ENCODE assay signal across 23 cellular contexts in genomic region chr16:29841631-29842030, GRCh38. TPM values are rescaled to one million over a fixed set of nuclear protein-coding genes. Genes with fewer than 3 reads are reported as not detected.
A peak's percentile ranks its signal among the peaks of the same experiment; 100 is the strongest.
DNase-seq lines count a peak whose midpoint lies in the region; ATAC-seq, FAIRE-seq and TF ChIP-seq lines count a peak whose summit lies in the region.
"Had no signal": no experiment of that assay in that cellular context is flagged by ENCODE, and none has a peak within 500 bp of the region (broad histone marks: within the 10 kb centered on the region; RNA-seq: fewer than 3 reads in every experiment).

No MANE protein-coding gene starts in this region.

- peaks cover 0 to 84% (median 12%) of the 10 kb centered on the region in 3 donors for H3K36me3 Mint-ChIP-seq in naive thymus-derived CD8-positive, alpha-beta T cell

- no peak for FAIRE-seq in HepG2 (lab: Jason Lieb, UNC)
- FAIRE-seq: A204.1, GM12891, GM18507 had no signal

- H3K4me1 Mint-ChIP-seq in stimulated activated naive CD8-positive, alpha-beta T cell treated with anti-CD3 and anti-CD28 coated beads, Interleukin-15, amount 100 ng/mL, for 72 hours: no peaks in the 10 kb centered on the region
- peaks cover 0 to 9% (median 4%) of the 10 kb centered on the region in 4 donors for H3K4me1 Mint-ChIP-seq in naive thymus-derived CD8-positive, alpha-beta T cell
- H3K4me1 Mint-ChIP-seq: B cell; CD4-positive, CD25-positive, alpha-beta regulatory T cell; GM23338; H9 had no signal

- H3K27me3 ChIP-seq in HepG2 (ENCODE audit: control insufficient read depth in 1 of 2, insufficient read depth in 2 of 2, low read length in 2 of 2): no peaks in the 10 kb centered on the region
- no peaks in the 10 kb centered on the region for H3K27me3 ChIP-seq in ovary
- H3K27me3 ChIP-seq in Peyer's patch: no peaks in the 10 kb centered on the region
- H3K27me3 ChIP-seq: BLaER1 had no signal

- no peak overlapping the region for H3K4me2 ChIP-seq in HepG2 (ENCODE audit: low read depth, low read length)
- H3K4me2 ChIP-seq: BLaER1, GM23338 had no signal

- TF ChIP-seq POLR2A in HepG2 (IDR thresholded peaks at IDR 0.05; ENCODE audit: insufficient read depth in 1 of 2, low read depth in 2 of 2, low read length in 2 of 2) (no peak), ovary (IDR thresholded peaks at IDR 0.05) (no peak), Peyer's patch (IDR thresholded peaks at IDR 0.05) (no peak)

- no peaks in the 10 kb centered on the region for H3K4me1 ChIP-seq in HepG2 (ENCODE audit: insufficient read depth, low read length)
- H3K4me1 ChIP-seq in ovary (ENCODE audit: insufficient read depth): peaks cover 8% of the 10 kb centered on the region
- no peaks in the 10 kb centered on the region for H3K4me1 ChIP-seq in Peyer's patch
- H3K4me1 ChIP-seq: BLaER1, Caco-2 had no signal

- peak; percentile 23 for ATAC-seq in stimulated activated naive CD8-positive, alpha-beta T cell treated with anti-CD3 and anti-CD28 coated beads, Interleukin-15, amount 100 ng/mL, for 72 hours
- no peak for ATAC-seq in stimulated activated naive CD8-positive, alpha-beta T cell treated with anti-CD3 and anti-CD28 coated beads, Interleukin-15, Interleukin-2, amounts not matched to agents 100 U/mL and 50 U/mL, for 24 hours
- ATAC-seq in HepG2: no peak
- no peak for ATAC-seq in naive thymus-derived CD8-positive, alpha-beta T cell
- ATAC-seq: CD8-positive, alpha-beta T cell; GM23338; HCT116 had no signal

- H3K27ac ChIP-seq in HepG2 (ENCODE audit: extremely low read length, insufficient read depth, low read length) (no peak overlapping the region), ovary (peak overlapping the region; percentile 2 to 82), Peyer's patch (no peak overlapping the region)
- H3K27ac ChIP-seq: 22Rv1, BLaER1, C4-2B had no signal

- BruUV-seq in HepG2 (replicated peaks; lab: Mats Ljungman, UMichigan): no TSS peak

- no peak overlapping the region for H3K9ac ChIP-seq in HepG2 (ENCODE audit: insufficient read depth, low read depth, low read length)
- H3K9ac ChIP-seq: BLaER1 had no signal

- TF ChIP-seq CTCF in HepG2 (CRISPR knock-in tag; IDR thresholded peaks at IDR 0.05) (no peak), ovary (IDR thresholded peaks at IDR 0.05) (no peak), Peyer's patch (IDR thresholded peaks at IDR 0.05) (no peak)

- in situ Hi-C loops in HepG2 (cut with HindIII; ENCODE audit: extremely low pct_ligation_motif_present, low pct_unique_long_range_greater_than_20kb): no loop called here

- 97% methylated on average over 23 of the region's 23 CpGs for WGBS in HepG2 (ENCODE audit: low lambda C conversion rate)
- WGBS in ovary, 3 donors: 86 to 90% (median 87%) methylated on average over 23 of the region's 23 CpGs

- intact Hi-C loops in HepG2 (cut with micrococcal nuclease; ENCODE audit: unreplicated experiment) (no loop called here), ovary (cut with DNase I) (no loop called here)

- H3K79me2 ChIP-seq in HepG2 (ENCODE audit: insufficient read depth, low read length): no peaks in the 10 kb centered on the region

- no peak overlapping the region for H2AFZ ChIP-seq in HepG2 (ENCODE audit: low read length)
- H2AFZ ChIP-seq: GM23338 had no signal

- no peak for TF ChIP-seq RAD21 in HepG2 (CRISPR knock-in tag; IDR thresholded peaks at IDR 0.05)

- H3K4me3 Mint-ChIP-seq in stimulated activated naive CD8-positive, alpha-beta T cell treated with anti-CD3 and anti-CD28 coated beads, Interleukin-15, amount 100 ng/mL, for 72 hours: no peak overlapping the region
- H3K4me3 Mint-ChIP-seq in naive thymus-derived CD8-positive, alpha-beta T cell: no peak overlapping the region
- H3K4me3 Mint-ChIP-seq: B cell; CD4-positive, CD25-positive, alpha-beta regulatory T cell; CD8-positive, alpha-beta T cell; GM23338; H9 had no signal

- DNase-seq in stimulated activated naive CD8-positive, alpha-beta T cell treated with anti-CD3 and anti-CD28 coated beads, Interleukin-15, amount 100 ng/mL, for 72 hours: no peak
- DNase-seq in stimulated activated naive CD8-positive, alpha-beta T cell treated with anti-CD3 and anti-CD28 coated beads, Interleukin-15, Interleukin-2, amounts not matched to agents 100 U/mL and 50 U/mL, for 24 hours: no peak
- DNase-seq in HepG2 (ENCODE audit: low spot score): no peak
- DNase-seq in ovary: no peak
- DNase-seq in Peyer's patch: no peak
- DNase-seq in naive thymus-derived CD8-positive, alpha-beta T cell: no peak
- DNase-seq in hippocampal formation (lab: John Stamatoyannopoulos, UW): no peak
- DNase-seq: Caco-2; CD4-positive, CD25-positive, alpha-beta regulatory T cell; CD8-positive, alpha-beta T cell; DMS79; EL; GDM1; H9 had no signal

- H3K9me3 ChIP-seq in HepG2 (ENCODE audit: low read length) (no peaks in the 10 kb centered on the region), ovary (no peaks in the 10 kb centered on the region), Peyer's patch (no peaks in the 10 kb centered on the region)
- H3K9me3 ChIP-seq: BLaER1, Caco-2 had no signal

- POLR2A ChIA-PET in HepG2 (lab: Yijun Ruan, JAX): interaction anchor here (1.4 to 3.6 kb wide), 2 partner anchors 12 to 13 kb away, joined by 3 to 11 read pairs; no protein-coding TSS in a partner anchor
- POLR2A ChIA-PET in naive thymus-derived CD8-positive, alpha-beta T cell (lab: Charles Lee): interaction anchor here (0.5 to 7.6 kb wide), 3 partner anchors 15 to 34 kb away, joined by 4 to 49 read pairs (median 4); no protein-coding TSS in a partner anchor

- CTCF ChIA-PET in HepG2 (lab: Yijun Ruan, JAX; ENCODE audit: low intra/inter-chr PET ratio, low total read pairs): no interaction called here

- H3K36me3 ChIP-seq in HepG2 (replicated peaks in 1 of 2; ENCODE audit: control insufficient read depth in 1 of 2, insufficient read depth in 2 of 2, low read length in 2 of 2) (peaks cover 1 to 5% of the 10 kb centered on the region in 2 experiments; a peak in 2 of 5 replicates), ovary (no peaks in the 10 kb centered on the region), Peyer's patch (peaks cover 0 to 98% (median 3%) of the 10 kb centered on the region in 3 donors)

- H3K27me3 Mint-ChIP-seq in stimulated activated naive CD8-positive, alpha-beta T cell treated with anti-CD3 and anti-CD28 coated beads, Interleukin-15, amount 100 ng/mL, for 72 hours: no peaks in the 10 kb centered on the region
- H3K27me3 Mint-ChIP-seq in naive thymus-derived CD8-positive, alpha-beta T cell: no peaks in the 10 kb centered on the region
- H3K27me3 Mint-ChIP-seq: B cell; CD4-positive, CD25-positive, alpha-beta regulatory T cell had no signal

- TF ChIP-seq EP300 in HepG2 (IDR thresholded peaks at IDR 0.05; ENCODE audit: low read depth in 2 of 2, low read length in 2 of 2): no peak
- no peak for TF ChIP-seq EP300 in HepG2 (CRISPR knock-in tag; IDR thresholded peaks at IDR 0.05; ENCODE audit: borderline replicate concordance)
- no peak for TF ChIP-seq EP300 in ovary (IDR thresholded peaks at IDR 0.05)

- H3K27ac Mint-ChIP-seq in stimulated activated naive CD8-positive, alpha-beta T cell treated with anti-CD3 and anti-CD28 coated beads, Interleukin-15, amount 100 ng/mL, for 72 hours: peak overlapping the region in 1 of 2 donors; percentile 34
- H3K27ac Mint-ChIP-seq in naive thymus-derived CD8-positive, alpha-beta T cell: peak overlapping the region in 2 of 10 donors; percentile 6 to 51
- H3K27ac Mint-ChIP-seq: B cell; CD4-positive, CD25-positive, alpha-beta regulatory T cell; GM23338 had no signal

- H3K4me3 ChIP-seq in HepG2 (replicated peaks in 1 of 3; ENCODE audit: insufficient read depth in 1 of 3, low read depth in 2 of 3, low read length in 3 of 3): no peak overlapping the region
- no peak overlapping the region for H3K4me3 ChIP-seq in ovary
- H3K4me3 ChIP-seq in Peyer's patch: no peak overlapping the region
- H3K4me3 ChIP-seq: BLaER1, GM23338 had no signal

- H4K20me1 ChIP-seq in HepG2 (ENCODE audit: insufficient read depth, low read length): no peaks in the 10 kb centered on the region
- H4K20me1 ChIP-seq: BLaER1 had no signal

- H3K9me3 Mint-ChIP-seq in stimulated activated naive CD8-positive, alpha-beta T cell treated with anti-CD3 and anti-CD28 coated beads, Interleukin-15, amount 100 ng/mL, for 72 hours: no peaks in the 10 kb centered on the region
- H3K9me3 Mint-ChIP-seq in naive thymus-derived CD8-positive, alpha-beta T cell: no peaks in the 10 kb centered on the region
- H3K9me3 Mint-ChIP-seq: CD4-positive, CD25-positive, alpha-beta regulatory T cell; CD8-positive, alpha-beta T cell; GM23338; H9 had no signal

RNA-seq across cellular contexts. Expression of gene MVP, which starts 21.4 kb away (rescaled TPM):
- total RNA-seq in HepG2 (2016; rRNA removed; fragmentation: Illumina TruSeq; extraction: Trizol) (22.0 and 22.9 TPM in 2 replicates), ovary (100 to 1,000 TPM in 6 of 7 donors, 10 to 100 TPM in 1; 74.2 to 191 (median 138) TPM), Peyer's patch (100 to 1,000 TPM; 222 to 709 (median 645) TPM)
- 3.2 and 3.6 TPM in 2 replicates for total RNA-seq in HepG2 (2016; cell fraction: cytosol; rRNA removed; fragmentation: Illumina TruSeq; extraction: Trizol; ENCODE audit: low read depth)
- total RNA-seq in HepG2 (2016; cell fraction: insoluble cytoplasmic fraction; rRNA removed; fragmentation: Illumina TruSeq; extraction: Trizol): 15.3 and 24.2 TPM in 2 replicates
- total RNA-seq in HepG2 (2016; cell fraction: membrane; rRNA removed; fragmentation: Illumina TruSeq; extraction: Trizol): 7.2 and 7.3 TPM in 2 replicates
- 15.6 and 17.1 TPM in 2 replicates for total RNA-seq in HepG2 (2016; cell fraction: nucleus; rRNA removed; fragmentation: Illumina TruSeq; extraction: Trizol)
- polyA plus RNA-seq in HepG2 (2011; rRNA removed) (43.5 and 65.5 TPM in 2 replicates), ovary (10 to 100 TPM; 56.4 to 93.3 TPM)
- polyA plus RNA-seq in HepG2 (2011; cell fraction: cytosol; rRNA removed): 24.9 and 28.2 TPM in 2 replicates
- 68.9 and 74.4 TPM in 2 replicates for polyA plus RNA-seq in HepG2 (2011; cell fraction: nucleus; rRNA removed)
- polyA plus RNA-seq in HepG2 (2012): 36.4 and 37.1 TPM in 2 replicates
- polyA plus RNA-seq in HepG2 (2016; cell fraction: cytosol; fragmentation: Illumina TruSeq; extraction: Trizol; ENCODE audit: low read depth): 2.1 TPM in 2 replicates
- polyA plus RNA-seq in HepG2 (2016; cell fraction: insoluble cytoplasmic fraction; fragmentation: Illumina TruSeq; extraction: Trizol; ENCODE audit: low read depth): 14.5 and 16.2 TPM in 2 replicates
- polyA plus RNA-seq in HepG2 (2016; cell fraction: membrane; fragmentation: Illumina TruSeq; extraction: Trizol; ENCODE audit: low read depth): 4.3 and 4.9 TPM in 2 replicates
- polyA plus RNA-seq in HepG2 (2016; cell fraction: nucleus; fragmentation: Illumina TruSeq; extraction: Trizol; ENCODE audit: insufficient read depth, low read depth): 18.7 and 20.9 TPM in 2 replicates
- polyA minus RNA-seq in HepG2 (2011; rRNA and poly(A)+ RNA removed; ENCODE audit: low replicate concordance): 233 and 295 TPM in 2 replicates
- polyA minus RNA-seq in HepG2 (2011; cell fraction: cytosol; rRNA and poly(A)+ RNA removed): 33.9 and 42.5 TPM in 2 replicates
- polyA minus RNA-seq in HepG2 (2011; cell fraction: nucleus; rRNA and poly(A)+ RNA removed): 41.5 and 62.7 TPM in 2 replicates
- 100 to 1,000 TPM; 123 to 132 TPM for total RNA-seq in naive thymus-derived CD8-positive, alpha-beta T cell
- polyA plus RNA-seq in naive thymus-derived CD8-positive, alpha-beta T cell: 100 to 1,000 TPM; 120 to 160 (median 134) TPM

RNA-seq across cellular contexts. Expression of gene CDIPT, which starts 21.4 kb away (rescaled TPM):
- 39.2 and 54.9 TPM in 2 replicates for total RNA-seq in HepG2 (2016; rRNA removed; fragmentation: Illumina TruSeq; extraction: Trizol)
- total RNA-seq in HepG2 (2016; cell fraction: cytosol; rRNA removed; fragmentation: Illumina TruSeq; extraction: Trizol; ENCODE audit: low read depth): 23.3 and 32.6 TPM in 2 replicates
- 43.4 and 55.7 TPM in 2 replicates for total RNA-seq in HepG2 (2016; cell fraction: insoluble cytoplasmic fraction; rRNA removed; fragmentation: Illumina TruSeq; extraction: Trizol)
- total RNA-seq in HepG2 (2016; cell fraction: membrane; rRNA removed; fragmentation: Illumina TruSeq; extraction: Trizol): 45.8 and 63.4 TPM in 2 replicates
- total RNA-seq in HepG2 (2016; cell fraction: nucleus; rRNA removed; fragmentation: Illumina TruSeq; extraction: Trizol): 32.9 and 36.1 TPM in 2 replicates
- polyA plus RNA-seq in HepG2 (2011; rRNA removed): 97.5 and 109 TPM in 2 replicates
- polyA plus RNA-seq in HepG2 (2011; cell fraction: cytosol; rRNA removed): 106 and 126 TPM in 2 replicates
- 59.6 and 70.3 TPM in 2 replicates for polyA plus RNA-seq in HepG2 (2011; cell fraction: nucleus; rRNA removed)
- 53.5 and 77.9 TPM in 2 replicates for polyA plus RNA-seq in HepG2 (2012)
- polyA plus RNA-seq in HepG2 (2016; cell fraction: cytosol; fragmentation: Illumina TruSeq; extraction: Trizol; ENCODE audit: low read depth): 28.1 and 42.6 TPM in 2 replicates
- 49.9 and 51.9 TPM in 2 replicates for polyA plus RNA-seq in HepG2 (2016; cell fraction: insoluble cytoplasmic fraction; fragmentation: Illumina TruSeq; extraction: Trizol; ENCODE audit: low read depth)
- polyA plus RNA-seq in HepG2 (2016; cell fraction: membrane; fragmentation: Illumina TruSeq; extraction: Trizol; ENCODE audit: low read depth): 49.0 and 62.7 TPM in 2 replicates
- 63.3 and 67.6 TPM in 2 replicates for polyA plus RNA-seq in HepG2 (2016; cell fraction: nucleus; fragmentation: Illumina TruSeq; extraction: Trizol; ENCODE audit: insufficient read depth, low read depth)
- polyA minus RNA-seq in HepG2 (2011; rRNA and poly(A)+ RNA removed; ENCODE audit: low replicate concordance): 98.0 and 109 TPM in 2 replicates
- 39.7 and 49.2 TPM in 2 replicates for polyA minus RNA-seq in HepG2 (2011; cell fraction: cytosol; rRNA and poly(A)+ RNA removed)
- polyA minus RNA-seq in HepG2 (2011; cell fraction: nucleus; rRNA and poly(A)+ RNA removed): 15.5 and 25.5 TPM in 2 replicates
- 100 to 1,000 TPM in 4 of 7 donors, 10 to 100 TPM in 3; 88.2 to 121 (median 110) TPM for total RNA-seq in ovary
- polyA plus RNA-seq in ovary: 100 to 1,000 TPM in 1 of 2 donors, 10 to 100 TPM in 1; 47.6 to 145 TPM
- total RNA-seq in Peyer's patch: 100 to 1,000 TPM in 1 of 4 donors, 10 to 100 TPM in 3; 39.6 to 122 (median 91.2) TPM
- total RNA-seq in naive thymus-derived CD8-positive, alpha-beta T cell: 10 to 100 TPM; 73.7 to 74.5 TPM
- polyA plus RNA-seq in naive thymus-derived CD8-positive, alpha-beta T cell: 10 to 100 TPM; 79.6 to 95.7 (median 91.3) TPM

RNA-seq across cellular contexts. Expression of gene PAGR1, which starts 25.7 kb away (rescaled TPM):
- total RNA-seq in HepG2 (2016; rRNA removed; fragmentation: Illumina TruSeq; extraction: Trizol) (66.4 and 74.5 TPM in 2 replicates), ovary (10 to 100 TPM; 41.3 to 83.6 (median 66.6) TPM), Peyer's patch (10 to 100 TPM; 39.5 to 50.3 (median 48.3) TPM)
- total RNA-seq in HepG2 (2016; cell fraction: cytosol; rRNA removed; fragmentation: Illumina TruSeq; extraction: Trizol; ENCODE audit: low read depth): 27.0 and 29.8 TPM in 2 replicates
- total RNA-seq in HepG2 (2016; cell fraction: insoluble cytoplasmic fraction; rRNA removed; fragmentation: Illumina TruSeq; extraction: Trizol): 66.8 and 70.4 TPM in 2 replicates
- total RNA-seq in HepG2 (2016; cell fraction: membrane; rRNA removed; fragmentation: Illumina TruSeq; extraction: Trizol): 60.2 and 69.2 TPM in 2 replicates
- 26.7 and 29.3 TPM in 2 replicates for total RNA-seq in HepG2 (2016; cell fraction: nucleus; rRNA removed; fragmentation: Illumina TruSeq; extraction: Trizol)
- polyA plus RNA-seq in HepG2 (2011; rRNA removed) (9.8 and 9.9 TPM in 2 replicates), ovary (10 to 100 TPM; 13.9 to 63.3 TPM)
- polyA plus RNA-seq in HepG2 (2011; cell fraction: cytosol; rRNA removed): 8.4 and 11.4 TPM in 2 replicates
- polyA plus RNA-seq in HepG2 (2011; cell fraction: nucleus; rRNA removed): 21.8 and 24.6 TPM in 2 replicates
- polyA plus RNA-seq in HepG2 (2012): 18.6 and 19.8 TPM in 2 replicates
- polyA plus RNA-seq in HepG2 (2016; cell fraction: cytosol; fragmentation: Illumina TruSeq; extraction: Trizol; ENCODE audit: low read depth): 35.6 and 42.4 TPM in 2 replicates
- 77.4 and 82.7 TPM in 2 replicates for polyA plus RNA-seq in HepG2 (2016; cell fraction: insoluble cytoplasmic fraction; fragmentation: Illumina TruSeq; extraction: Trizol; ENCODE audit: low read depth)
- 57.3 and 67.2 TPM in 2 replicates for polyA plus RNA-seq in HepG2 (2016; cell fraction: membrane; fragmentation: Illumina TruSeq; extraction: Trizol; ENCODE audit: low read depth)
- 45.2 and 52.8 TPM in 2 replicates for polyA plus RNA-seq in HepG2 (2016; cell fraction: nucleus; fragmentation: Illumina TruSeq; extraction: Trizol; ENCODE audit: insufficient read depth, low read depth)
- 5.5 and 6.5 TPM in 2 replicates for polyA minus RNA-seq in HepG2 (2011; rRNA and poly(A)+ RNA removed; ENCODE audit: low replicate concordance)
- polyA minus RNA-seq in HepG2 (2011; cell fraction: cytosol; rRNA and poly(A)+ RNA removed): 4.8 and 9.2 TPM in 2 replicates
- 15.1 and 19.6 TPM in 2 replicates for polyA minus RNA-seq in HepG2 (2011; cell fraction: nucleus; rRNA and poly(A)+ RNA removed)
- total RNA-seq in naive thymus-derived CD8-positive, alpha-beta T cell: 10 to 100 TPM; 31.3 to 35.9 TPM
- polyA plus RNA-seq in naive thymus-derived CD8-positive, alpha-beta T cell: 10 to 100 TPM; 51.4 to 57.5 (median 55.5) TPM

RNA-seq across cellular contexts. Expression of gene PRRT2, which starts 29.6 kb away (rescaled TPM):
- total RNA-seq in HepG2 (2016; rRNA removed; fragmentation: Illumina TruSeq; extraction: Trizol) (0.11 and 0.51 TPM in 2 replicates), ovary (10 to 100 TPM; 26.0 to 64.5 (median 36.0) TPM), Peyer's patch (1 to 10 TPM in 2 of 4 donors, under 1 TPM in 1, not detected in 1; 0.95 to 3.3 (median 2.5) TPM)
- not detected in 2 replicates for total RNA-seq in HepG2 (2016; cell fraction: cytosol; rRNA removed; fragmentation: Illumina TruSeq; extraction: Trizol; ENCODE audit: low read depth)
- 0.76 TPM in 1 of 2 replicates, not detected in the other for total RNA-seq in HepG2 (2016; cell fraction: insoluble cytoplasmic fraction; rRNA removed; fragmentation: Illumina TruSeq; extraction: Trizol)
- total RNA-seq in HepG2 (2016; cell fraction: membrane; rRNA removed; fragmentation: Illumina TruSeq; extraction: Trizol): 0.28 TPM in 1 of 2 replicates, not detected in the other
- 1.1 and 1.4 TPM in 2 replicates for total RNA-seq in HepG2 (2016; cell fraction: nucleus; rRNA removed; fragmentation: Illumina TruSeq; extraction: Trizol)
- polyA plus RNA-seq in HepG2 (2011; rRNA removed) (1.1 and 1.8 TPM in 2 replicates), ovary (10 to 100 TPM in 1 of 2 donors, 1 to 10 TPM in 1; 6.3 to 28.6 TPM)
- polyA plus RNA-seq in HepG2 (2011; cell fraction: cytosol; rRNA removed): 0.31 and 0.38 TPM in 2 replicates
- 16.2 and 16.5 TPM in 2 replicates for polyA plus RNA-seq in HepG2 (2011; cell fraction: nucleus; rRNA removed)
- polyA plus RNA-seq in HepG2 (2012): 1.6 and 1.7 TPM in 2 replicates
- 0.08 TPM in 1 of 2 replicates, not detected in the other for polyA plus RNA-seq in HepG2 (2016; cell fraction: cytosol; fragmentation: Illumina TruSeq; extraction: Trizol; ENCODE audit: low read depth)
- polyA plus RNA-seq in HepG2 (2016; cell fraction: insoluble cytoplasmic fraction; fragmentation: Illumina TruSeq; extraction: Trizol; ENCODE audit: low read depth): 0.11 and 0.41 TPM in 2 replicates
- 0.07 and 0.15 TPM in 2 replicates for polyA plus RNA-seq in HepG2 (2016; cell fraction: membrane; fragmentation: Illumina TruSeq; extraction: Trizol; ENCODE audit: low read depth)
- 3.5 and 3.7 TPM in 2 replicates for polyA plus RNA-seq in HepG2 (2016; cell fraction: nucleus; fragmentation: Illumina TruSeq; extraction: Trizol; ENCODE audit: insufficient read depth, low read depth)
- 0.07 and 0.56 TPM in 2 replicates for polyA minus RNA-seq in HepG2 (2011; rRNA and poly(A)+ RNA removed; ENCODE audit: low replicate concordance)
- not detected in 2 replicates for polyA minus RNA-seq in HepG2 (2011; cell fraction: cytosol; rRNA and poly(A)+ RNA removed)
- polyA minus RNA-seq in HepG2 (2011; cell fraction: nucleus; rRNA and poly(A)+ RNA removed): 1.5 and 2.4 TPM in 2 replicates
- total RNA-seq in naive thymus-derived CD8-positive, alpha-beta T cell: 1 to 10 TPM; 1.5 to 1.6 TPM
- under 1 TPM in 2 of 3 donors, not detected in 1; 0.14 to 0.21 TPM for polyA plus RNA-seq in naive thymus-derived CD8-positive, alpha-beta T cell

RNA-seq across cellular contexts. Expression of gene MAZ, which starts 35.3 kb away (rescaled TPM):
- total RNA-seq in HepG2 (2016; rRNA removed; fragmentation: Illumina TruSeq; extraction: Trizol) (229 and 277 TPM in 2 replicates), ovary (100 to 1,000 TPM in 5 of 7 donors, 10 to 100 TPM in 2; 50.6 to 256 (median 192) TPM), Peyer's patch (100 to 1,000 TPM; 124 to 208 (median 135) TPM)
- 423 and 431 TPM in 2 replicates for total RNA-seq in HepG2 (2016; cell fraction: cytosol; rRNA removed; fragmentation: Illumina TruSeq; extraction: Trizol; ENCODE audit: low read depth)
- 196 and 286 TPM in 2 replicates for total RNA-seq in HepG2 (2016; cell fraction: insoluble cytoplasmic fraction; rRNA removed; fragmentation: Illumina TruSeq; extraction: Trizol)
- total RNA-seq in HepG2 (2016; cell fraction: membrane; rRNA removed; fragmentation: Illumina TruSeq; extraction: Trizol): 825 and 837 TPM in 2 replicates
- total RNA-seq in HepG2 (2016; cell fraction: nucleus; rRNA removed; fragmentation: Illumina TruSeq; extraction: Trizol): 134 and 167 TPM in 2 replicates
- polyA plus RNA-seq in HepG2 (2011; rRNA removed) (203 and 255 TPM in 2 replicates), ovary (100 to 1,000 TPM; 105 to 152 TPM)
- polyA plus RNA-seq in HepG2 (2011; cell fraction: cytosol; rRNA removed): 164 and 235 TPM in 2 replicates
- 242 and 334 TPM in 2 replicates for polyA plus RNA-seq in HepG2 (2011; cell fraction: nucleus; rRNA removed)
- 301 and 452 TPM in 2 replicates for polyA plus RNA-seq in HepG2 (2012)
- polyA plus RNA-seq in HepG2 (2016; cell fraction: cytosol; fragmentation: Illumina TruSeq; extraction: Trizol; ENCODE audit: low read depth): 608 and 677 TPM in 2 replicates
- polyA plus RNA-seq in HepG2 (2016; cell fraction: insoluble cytoplasmic fraction; fragmentation: Illumina TruSeq; extraction: Trizol; ENCODE audit: low read depth): 287 and 420 TPM in 2 replicates
- 1,001 and 1,210 TPM in 2 replicates for polyA plus RNA-seq in HepG2 (2016; cell fraction: membrane; fragmentation: Illumina TruSeq; extraction: Trizol; ENCODE audit: low read depth)
- polyA plus RNA-seq in HepG2 (2016; cell fraction: nucleus; fragmentation: Illumina TruSeq; extraction: Trizol; ENCODE audit: insufficient read depth, low read depth): 330 and 379 TPM in 2 replicates
- 512 and 628 TPM in 2 replicates for polyA minus RNA-seq in HepG2 (2011; rRNA and poly(A)+ RNA removed; ENCODE audit: low replicate concordance)
- polyA minus RNA-seq in HepG2 (2011; cell fraction: cytosol; rRNA and poly(A)+ RNA removed): 217 and 237 TPM in 2 replicates
- polyA minus RNA-seq in HepG2 (2011; cell fraction: nucleus; rRNA and poly(A)+ RNA removed): 59.9 and 60.5 TPM in 2 replicates
- 100 to 1,000 TPM; 278 to 282 TPM for total RNA-seq in naive thymus-derived CD8-positive, alpha-beta T cell
- polyA plus RNA-seq in naive thymus-derived CD8-positive, alpha-beta T cell: 10 to 100 TPM; 50.3 to 74.6 (median 58.8) TPM

Comparison
In these comparisons a context has a peak if more than half of its experiments do, and no peak if none do; other contexts are left out.
1. H3K27ac ChIP-seq: peak in ovary (2 of 2); none in HepG2 (single experiment) and Peyer's patch (0 of 4).